1 cellular context compared by ENCODE assay signal in genomic region chr6:17971128-17972073, GRCh38.
TF ChIP-seq lines count a peak whose summit lies in the region.

No MANE protein-coding gene starts in this region.

TF ChIP-seq in H1, 55 proteins besides CTCF, POLR2A, EP300 and RAD21:
- peak; percentile 43; the same call in 1 of the 2 replicates for TF ChIP-seq JUND (IDR thresholded peaks at IDR 0.05; ENCODE audit: low read length)
- TF ChIP-seq SIX5 (IDR thresholded peaks at IDR 0.05; ENCODE audit: low read depth, low read length), result no peak
